25 cellular contexts compared by ENCODE assay signal in the genomic region with DNA sequence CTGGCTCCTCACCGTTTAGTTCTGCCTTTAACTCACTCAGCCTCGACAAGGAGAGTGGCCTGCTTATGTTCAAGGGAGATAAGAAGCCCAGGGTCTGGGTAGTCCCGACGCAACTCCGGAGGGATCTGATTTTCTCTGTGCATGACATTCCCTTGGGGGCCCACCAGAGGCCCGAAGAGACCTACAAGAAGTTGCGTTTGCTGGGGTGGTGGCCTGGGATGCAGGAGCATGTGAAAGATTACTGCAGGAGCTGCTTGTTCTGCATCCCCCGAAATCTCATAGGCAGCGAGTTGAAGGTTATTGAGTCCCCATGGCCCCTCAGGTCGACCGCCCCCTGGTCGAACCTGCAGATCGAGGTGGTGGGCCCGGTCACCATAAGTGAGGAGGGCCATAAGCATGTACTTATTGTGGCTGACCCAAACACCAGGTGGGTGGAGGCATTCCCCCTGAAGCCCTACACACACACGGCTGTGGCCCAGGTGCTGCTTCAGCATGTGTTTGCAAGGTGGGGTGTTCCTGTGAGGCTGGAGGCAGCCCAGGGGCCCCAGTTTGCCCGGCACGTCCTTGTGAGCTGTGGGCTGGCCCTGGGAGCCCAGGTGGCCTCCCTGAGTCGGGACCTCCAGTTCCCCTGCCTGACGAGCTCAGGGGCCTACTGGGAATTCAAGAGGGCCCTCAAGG. TPM values are rescaled to one million over a fixed set of nuclear protein-coding genes. Genes with fewer than 3 reads are reported as not detected.
DNase-seq lines count a peak whose midpoint lies in the region; ATAC-seq and TF ChIP-seq lines count a peak whose summit lies in the region.
"Had no signal": no experiment of that assay in that cellular context is flagged by ENCODE, and none has a peak within 500 bp of the region (broad histone marks: within the 10 kb centered on the region; RNA-seq: fewer than 3 reads in every experiment).

No MANE protein-coding gene starts in this region.

- BruUV-seq in Calu3 (replicated peaks; lab: Mats Ljungman, UMichigan), result TSS peak; percentile 20
- BruUV-seq in MCF 10A (replicated peaks; lab: Mats Ljungman, UMichigan), result no TSS peak

- 68 to 82% (median 81%) methylated on average over 14 to 19 of the region's 19 CpGs for WGBS in spleen, 5 donors

- H3K36me3 Mint-ChIP-seq in Calu3 (ENCODE audit: insufficient read depth, unreplicated experiment) (no peaks in the 10 kb centered on the region), MCF 10A (ENCODE audit: insufficient read depth, unreplicated experiment) (no peaks in the 10 kb centered on the region)
- no peaks in the 10 kb centered on the region for H3K36me3 Mint-ChIP-seq in activated T-helper 17 cell treated with anti-CD3 and anti-CD28 coated beads, Interleukin-2, amount 50 U/mL, for 72 hours (ENCODE audit: low read depth)
- H3K36me3 Mint-ChIP-seq: CD4-positive, CD25-positive, alpha-beta regulatory T cell had no signal

- H3K27me3 Mint-ChIP-seq in Calu3 (ENCODE audit: unreplicated experiment) (no peaks in the 10 kb centered on the region), MCF 10A (ENCODE audit: insufficient read depth, unreplicated experiment) (no peaks in the 10 kb centered on the region)
- H3K27me3 Mint-ChIP-seq in activated T-helper 17 cell treated with anti-CD3 and anti-CD28 coated beads, Interleukin-2, amount 50 U/mL, for 72 hours, result peaks cover 4% of the 10 kb centered on the region

- H3K4me3 Mint-ChIP-seq in Calu3 (ENCODE audit: low read depth, unreplicated experiment), result no peak overlapping the region
- no peak overlapping the region for H3K4me3 Mint-ChIP-seq in activated T-helper 17 cell treated with anti-CD3 and anti-CD28 coated beads, Interleukin-2, amount 50 U/mL, for 72 hours
- no peak overlapping the region for H3K4me3 Mint-ChIP-seq in MCF 10A (ENCODE audit: unreplicated experiment)
- H3K4me3 Mint-ChIP-seq: B cell; CD4-positive, CD25-positive, alpha-beta regulatory T cell; H9 had no signal

- peaks cover 0 to 30% (median 17%) of the 10 kb centered on the region in 6 donors for H3K36me3 ChIP-seq in spleen

- H3K9me3 Mint-ChIP-seq in Calu3 (ENCODE audit: low read depth, unreplicated experiment), result no peaks in the 10 kb centered on the region
- no peaks in the 10 kb centered on the region for H3K9me3 Mint-ChIP-seq in activated T-helper 17 cell treated with anti-CD3 and anti-CD28 coated beads, Interleukin-2, amount 50 U/mL, for 72 hours
- H3K9me3 Mint-ChIP-seq in MCF 10A (ENCODE audit: unreplicated experiment), result no peaks in the 10 kb centered on the region
- H3K9me3 Mint-ChIP-seq: H9 had no signal

- H3K27me3 ChIP-seq in spleen (replicated peaks in 1 of 7), result peaks cover 0 to 20% (median 0%) of the 10 kb centered on the region in 7 donors

- TF ChIP-seq POLR2A in spleen (IDR thresholded peaks at IDR 0.05), result no peak

- peaks cover 11% of the 10 kb centered on the region for H3K4me1 Mint-ChIP-seq in Calu3 (ENCODE audit: low read depth, unreplicated experiment)
- no peaks in the 10 kb centered on the region for H3K4me1 Mint-ChIP-seq in activated T-helper 17 cell treated with anti-CD3 and anti-CD28 coated beads, Interleukin-2, amount 50 U/mL, for 72 hours
- H3K4me1 Mint-ChIP-seq in MCF 10A (ENCODE audit: insufficient read depth, unreplicated experiment), result peaks cover 11% of the 10 kb centered on the region
- H3K4me1 Mint-ChIP-seq: B cell; CD4-positive, CD25-positive, alpha-beta regulatory T cell had no signal

- H3K9me3 ChIP-seq in spleen, result no peaks in the 10 kb centered on the region

- TF ChIP-seq CTCF in Calu3 (IDR thresholded peaks at IDR 0.05; ENCODE audit: unreplicated experiment) (no peak), spleen (IDR thresholded peaks at IDR 0.05 in 8 of 11, conservative IDR thresholded peaks at IDR 0.05 in 3 of 11) (no peak), MCF 10A (IDR thresholded peaks at IDR 0.05; ENCODE audit: unreplicated experiment) (no peak)

- POLR2A ChIA-PET in MCF 10A (lab: Yijun Ruan, JAX), result interaction anchor here (0.7 kb wide), 1 partner anchor 11 kb away, joined by 4 read pairs; no protein-coding TSS in a partner anchor

- no peak for DNase-seq in Calu3
- peak; percentile 74 for DNase-seq in mesenteric fat pad (ENCODE audit: low spot score)
- peak; percentile 47 for DNase-seq in spleen
- no peak for DNase-seq in NCI-H524 (lab: John Stamatoyannopoulos, UW)
- no peak for DNase-seq in MCF 10A (ENCODE audit: unreplicated experiment)
- DNase-seq: CD4-positive, CD25-positive, alpha-beta regulatory T cell; DMS53; GM23248; H9; IMR-90; NCI-H1092; NCI-H1417 treated with DMSO at 0.1 percent for 48 hours; NCI-H1694 treated with DMSO at 0.1 percent for 48 hours; NCI-H2081 treated with DMSO at 0.1 percent for 48 hours; NCI-H2171; NCI-H226; NCI-H510A; RPMI8226; SHP77; T-helper 1 cell had no signal

- H3K4me1 ChIP-seq in spleen, result peaks cover 0 to 13% (median 2%) of the 10 kb centered on the region in 6 donors

- H3K4me3 ChIP-seq in spleen, result no peak overlapping the region
- H3K4me3 ChIP-seq: GM23248 had no signal

- no peak overlapping the region for H3K27ac ChIP-seq in spleen
- H3K27ac ChIP-seq: GM23248, KMS-11 had no signal

- CTCF ChIA-PET in Calu3 (lab: Charles Lee) (no interaction called here), MCF 10A (lab: Yijun Ruan, JAX) (interaction anchor here (1.0 to 3.3 kb wide), 4 partner anchors 10 to 83 kb away, joined by 4 to 17 read pairs (median 6); no protein-coding TSS in a partner anchor)

- intact Hi-C loops in Calu3 (cut with micrococcal nuclease; ENCODE audit: unreplicated experiment) (no loop called here), spleen (cut with DNase I; ENCODE audit: low total_unique reads) (loop anchor here (10.0 kb wide), 1 partner anchor 52 kb away; a partner anchor contains a TSS), MCF 10A (cut with micrococcal nuclease) (no loop called here)

- H3K27ac Mint-ChIP-seq in Calu3 (ENCODE audit: unreplicated experiment) (no peak overlapping the region), MCF 10A (ENCODE audit: low read depth, unreplicated experiment) (no peak overlapping the region)
- H3K27ac Mint-ChIP-seq in activated T-helper 17 cell treated with anti-CD3 and anti-CD28 coated beads, Interleukin-2, amount 50 U/mL, for 72 hours, result peak overlapping the region; percentile 30
- H3K27ac Mint-ChIP-seq: B cell; CD4-positive, CD25-positive, alpha-beta regulatory T cell had no signal

- no peak for ATAC-seq in activated T-helper 17 cell treated with anti-CD3 and anti-CD28 coated beads, Interleukin-2, amount 50 U/mL, for 72 hours (replicated peaks)
- ATAC-seq in HG02642 (IDR thresholded peaks at IDR 0.05; ENCODE audit: poor library complexity, unreplicated experiment), result no peak

RNA-seq across cellular contexts. Expression of a gene that starts 13.1 kb away (rescaled TPM):
- total RNA-seq in Calu3 (2022) (0.99 and 1.7 TPM in 2 replicates), mesenteric fat pad (5.0 TPM), spleen (10 to 100 TPM in 4 of 7 donors, 1 to 10 TPM in 3; 4.3 to 21.7 (median 13.7) TPM), MCF 10A (2022) (2.4 TPM in 2 replicates)
- 10 to 100 TPM; 11.1 to 14.6 TPM for total RNA-seq in activated T-helper 17 cell treated with anti-CD3 and anti-CD28 coated beads, Interleukin-2, amount 50 U/mL, for 72 hours
- polyA plus RNA-seq in spleen, result 10 to 100 TPM in 1 of 3 donors, 1 to 10 TPM in 2; 5.8 to 13.8 (median 6.8) TPM
- total RNA-seq: Daoy had no signal

RNA-seq across cellular contexts. Expression of a gene that starts 13.4 kb away (rescaled TPM):
- total RNA-seq in Calu3 (2022) (47.6 and 54.6 TPM in 2 replicates), mesenteric fat pad (41.4 TPM), spleen (10 to 100 TPM; 65.5 to 90.6 (median 72.2) TPM), MCF 10A (2022) (63.0 TPM in 2 replicates)
- total RNA-seq in activated T-helper 17 cell treated with anti-CD3 and anti-CD28 coated beads, Interleukin-2, amount 50 U/mL, for 72 hours, result 100 to 1,000 TPM in 1 of 2 donors, 10 to 100 TPM in 1; 64.3 to 132 TPM
- polyA plus RNA-seq in spleen, result 10 to 100 TPM; 10.9 to 35.2 (median 14.0) TPM

RNA-seq across cellular contexts. Expression of a gene that starts 17.6 kb away (rescaled TPM):
- total RNA-seq in Calu3 (2022) (7.5 and 8.4 TPM in 2 replicates), mesenteric fat pad (11.7 TPM), spleen (10 to 100 TPM in 5 of 7 donors, 1 to 10 TPM in 2; 4.7 to 18.0 (median 12.0) TPM), MCF 10A (2022) (not detected in 2 replicates)
- total RNA-seq in activated T-helper 17 cell treated with anti-CD3 and anti-CD28 coated beads, Interleukin-2, amount 50 U/mL, for 72 hours, result under 1 TPM in 1 of 2 donors, not detected in 1; 0.04 TPM
- polyA plus RNA-seq in spleen, result 1 to 10 TPM in 2 of 3 donors, under 1 TPM in 1; 0.87 to 2.7 (median 2.2) TPM

RNA-seq across cellular contexts. Expression of a gene that starts 26.2 kb away (rescaled TPM):
- 43.7 and 59.0 TPM in 2 replicates for total RNA-seq in Calu3 (2022)
- total RNA-seq in activated T-helper 17 cell treated with anti-CD3 and anti-CD28 coated beads, Interleukin-2, amount 50 U/mL, for 72 hours, result 10 to 100 TPM; 36.6 to 45.7 TPM
- total RNA-seq in mesenteric fat pad, result 50.1 TPM
- total RNA-seq in spleen, result 10 to 100 TPM; 48.2 to 87.8 (median 63.7) TPM
- 100 to 1,000 TPM in 2 of 3 donors, 10 to 100 TPM in 1; 94.6 to 146 (median 124) TPM for polyA plus RNA-seq in spleen
- 53.2 and 58.7 TPM in 2 replicates for total RNA-seq in MCF 10A (2022)

RNA-seq across cellular contexts. Expression of a gene that starts 48.4 kb away (rescaled TPM):
- total RNA-seq in Calu3 (2022), result 10.7 and 12.8 TPM in 2 replicates
- under 1 TPM in 1 of 2 donors, not detected in 1; 0.66 TPM for total RNA-seq in activated T-helper 17 cell treated with anti-CD3 and anti-CD28 coated beads, Interleukin-2, amount 50 U/mL, for 72 hours
- total RNA-seq in mesenteric fat pad, result 41.3 TPM
- total RNA-seq in spleen, result 10 to 100 TPM; 10.7 to 29.2 (median 20.2) TPM
- polyA plus RNA-seq in spleen, result 100 to 1,000 TPM in 1 of 3 donors, 10 to 100 TPM in 2; 51.1 to 145 (median 99.9) TPM
- total RNA-seq in MCF 10A (2022), result 0.23 and 1.7 TPM in 2 replicates
- total RNA-seq: CD4-positive, CD25-positive, alpha-beta regulatory T cell had no signal
- polyA plus RNA-seq: CD4-positive, CD25-positive, alpha-beta regulatory T cell had no signal

Comparison
In these comparisons a context has a peak if more than half of its experiments do, and no peak if none do; other contexts are left out.
1. DNase-seq: peak in mesenteric fat pad (single experiment) and spleen (single experiment); none in Calu3 (single experiment), NCI-H524 (0 of 2) and MCF 10A (single experiment).